Comparison of ENCODE assay signal across 9 cellular contexts in the genomic region with DNA sequence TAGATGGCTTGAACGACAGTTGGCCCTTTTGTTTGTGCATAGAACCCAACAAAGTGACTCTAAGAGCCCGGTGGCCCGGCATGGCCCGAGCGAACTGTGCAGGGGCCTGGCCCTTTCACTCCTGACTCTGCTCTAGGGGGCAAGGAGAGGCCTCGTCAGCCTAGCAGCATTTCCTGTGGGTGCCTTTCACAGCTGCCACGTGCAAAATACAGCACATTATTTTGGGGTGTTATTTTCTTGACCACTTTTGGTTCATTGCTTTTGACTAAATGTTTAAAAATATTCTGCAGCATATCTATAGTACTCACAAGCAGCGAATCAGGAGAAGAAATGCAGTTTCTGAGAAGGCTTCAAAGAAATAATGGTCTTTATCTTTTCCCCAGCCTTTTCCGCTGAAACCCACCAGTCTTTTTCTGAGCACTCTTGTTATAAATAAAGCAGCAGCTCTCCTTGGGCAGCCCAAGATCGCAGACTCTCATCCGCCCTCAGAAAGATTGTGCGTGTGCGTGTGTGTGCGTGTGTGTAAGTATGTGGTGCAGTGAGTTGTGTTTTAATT.
DNase-seq lines count a peak whose midpoint lies in the region; ATAC-seq lines count a peak whose summit lies in the region.
"Had no signal": no experiment of that assay in that cellular context is flagged by ENCODE, and none has a peak within 500 bp of the region (broad histone marks: within the 10 kb centered on the region; RNA-seq: fewer than 3 reads in every experiment).

No MANE protein-coding gene starts in this region.

- ATAC-seq in GM18508 (IDR thresholded peaks at IDR 0.05; ENCODE audit: insufficient read depth, unreplicated experiment) = peak; percentile 43
- peak; percentile 63 for ATAC-seq in GM21737 (IDR thresholded peaks at IDR 0.05; ENCODE audit: unreplicated experiment)

- H3K36me3 ChIP-seq in SK-N-MC (ENCODE audit: insufficient read depth, low read length) = peaks cover 24% of the 10 kb centered on the region

- H3K9me3 ChIP-seq in SK-N-MC (ENCODE audit: low read depth, low read length) = no peaks in the 10 kb centered on the region

- H3K27ac ChIP-seq in SK-N-MC = peak overlapping the region; percentile 12; the same call in 1 of the 2 replicates
- no peak overlapping the region for H3K27ac ChIP-seq in substantia nigra (ENCODE audit: low read depth, low read length, poor library complexity, severe bottlenecking)

- DNase-seq in SK-N-MC (ENCODE audit: low read depth, low spot score) (no peak), germinal center (ENCODE audit: low spot score) (peak; percentile 70), ecto neural progenitor cell (ENCODE audit: low spot score) (no peak), NCI-H146 treated with DMSO at 0.1 percent for 48 hours (lab: John Stamatoyannopoulos, UW; ENCODE audit: unreplicated experiment) (no peak), substantia nigra (lab: John Stamatoyannopoulos, UW) (no peak), DMS114 treated with DMSO at 0.1 percent for 48 hours (lab: John Stamatoyannopoulos, UW; ENCODE audit: unreplicated experiment) (no peak)
- DNase-seq: IMR-90 had no signal

- H3K4me3 ChIP-seq in SK-N-MC = no peak overlapping the region

- no peak overlapping the region for H3K9ac ChIP-seq in SK-N-MC (ENCODE audit: insufficient read length)
